ENCODE assay signal across 10 cellular contexts in the genomic region with DNA sequence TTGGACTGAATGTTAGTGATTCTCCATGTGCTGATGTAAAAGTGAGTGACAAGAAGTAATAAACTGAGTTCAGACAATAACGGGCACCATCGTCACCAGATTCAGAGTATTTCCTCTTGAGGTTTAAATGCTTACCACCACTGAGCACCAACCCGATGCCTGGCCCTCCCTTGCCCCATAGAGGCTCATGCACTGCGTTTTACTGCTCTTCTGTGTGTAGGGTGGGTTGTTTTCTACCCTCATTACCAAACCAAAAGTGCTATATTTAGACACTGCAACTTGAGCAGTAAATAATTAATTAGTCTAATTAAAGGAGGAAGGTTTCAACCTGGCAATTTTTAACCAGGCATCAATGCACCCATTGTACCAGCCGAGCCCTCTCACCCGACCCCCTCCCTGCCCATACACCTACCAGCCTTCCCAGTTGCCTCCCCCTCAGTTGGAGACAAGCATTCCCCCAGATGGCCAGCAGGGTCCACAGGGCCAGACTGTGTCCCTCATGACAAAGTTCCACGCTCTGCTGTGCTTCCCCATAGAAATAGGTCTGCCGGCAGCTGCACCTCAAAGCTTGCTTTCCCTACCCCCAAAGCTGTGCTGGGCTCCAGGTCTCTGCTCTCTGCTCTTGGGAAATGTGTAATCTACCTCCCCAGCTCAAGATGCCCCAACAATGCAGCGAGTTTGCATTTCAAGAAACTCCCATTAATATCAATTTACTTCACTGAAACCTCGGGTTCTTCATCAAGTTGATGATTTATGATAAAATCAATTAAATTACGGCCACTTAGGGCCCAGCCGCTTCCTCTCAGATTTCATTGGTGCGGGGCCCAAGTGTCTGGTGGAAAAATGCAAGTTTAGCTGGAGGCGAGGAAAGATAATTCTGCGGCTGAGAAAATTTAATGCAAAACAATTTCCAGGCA. TPM values are rescaled to one million over a fixed set of nuclear protein-coding genes. Genes with fewer than 3 reads are reported as not detected.
A peak's percentile ranks its signal among the peaks of the same experiment; 100 is the strongest.
DNase-seq lines count a peak whose midpoint lies in the region; ATAC-seq and TF ChIP-seq lines count a peak whose summit lies in the region.
"Had no signal": no experiment of that assay in that cellular context is flagged by ENCODE, and none has a peak within 500 bp of the region (broad histone marks: within the 10 kb centered on the region; RNA-seq: fewer than 3 reads in every experiment).

No MANE protein-coding gene starts in this region.

- ATAC-seq in GM19395 (IDR thresholded peaks at IDR 0.05; ENCODE audit: unreplicated experiment) (peak; percentile 66), PC-3 (peak; percentile 46), HG02970 (IDR thresholded peaks at IDR 0.05; ENCODE audit: low FRiP score, unreplicated experiment) (no peak)

- H3K9ac ChIP-seq in PC-3 (ENCODE audit: low read length): no peak overlapping the region
- no peak overlapping the region for H3K9ac ChIP-seq in Karpas-422 (ENCODE audit: low read length)

- H2AFZ ChIP-seq in PC-3 (ENCODE audit: low read length) (no peak overlapping the region), Karpas-422 (ENCODE audit: low read length) (no peak overlapping the region)
- H2AFZ ChIP-seq: PC-9 had no signal

- H3K9me3 ChIP-seq in BE2C: no peaks in the 10 kb centered on the region
- H3K9me3 ChIP-seq in PC-3 (ENCODE audit: low read length): no peaks in the 10 kb centered on the region
- no peaks in the 10 kb centered on the region for H3K9me3 ChIP-seq in Karpas-422 (ENCODE audit: low read length)

- H3K9me2 ChIP-seq in PC-3 (replicated peaks; ENCODE audit: low read length) (no peaks in the 10 kb centered on the region), Karpas-422 (replicated peaks; ENCODE audit: insufficient read depth, low read length) (no peaks in the 10 kb centered on the region)

- intact Hi-C loops in PC-3 (cut with micrococcal nuclease): no loop called here

- no peaks in the 10 kb centered on the region for H4K20me1 ChIP-seq in PC-3 (ENCODE audit: low read length)
- no peaks in the 10 kb centered on the region for H4K20me1 ChIP-seq in Karpas-422 (ENCODE audit: insufficient read depth, low read depth, low read length)

- H3F3A ChIP-seq in PC-3 (ENCODE audit: low read length, unreplicated experiment): no peaks in the 10 kb centered on the region

- no peak for DNase-seq in BE2C
- peak; percentile 15 for DNase-seq in PC-3
- peak; percentile 71 for DNase-seq in kidney tubule cell (ENCODE audit: low spot score)
- DNase-seq in nucleus accumbens (lab: John Stamatoyannopoulos, UW): no peak
- DNase-seq in glomerular visceral epithelial cell (ENCODE audit: extremely low spot score): no peak
- no peak for DNase-seq in Karpas-422
- DNase-seq: PC-9 had no signal

- POLR2A ChIA-PET in PC-3 (lab: Charles Lee; ENCODE audit: unreplicated experiment): no interaction called here

- peak; percentile 35; the same call in 1 of the 2 replicates for TF ChIP-seq CTCF in BE2C (IDR thresholded peaks at IDR 0.05; ENCODE audit: low read depth, low read length)
- TF ChIP-seq CTCF in PC-3 (conservative IDR thresholded peaks at IDR 0.05; ENCODE audit: low read depth, low read length): peak; percentile 40; the same call in 1 of the 2 replicates

- no peaks in the 10 kb centered on the region for H3K4me1 ChIP-seq in BE2C
- peaks cover 4% of the 10 kb centered on the region for H3K4me1 ChIP-seq in PC-3 (ENCODE audit: insufficient read depth, low read length)
- H3K4me1 ChIP-seq in Karpas-422 (ENCODE audit: low read length): no peaks in the 10 kb centered on the region

- no peak overlapping the region for H3K4me2 ChIP-seq in PC-3 (ENCODE audit: low read length)
- H3K4me2 ChIP-seq in Karpas-422 (ENCODE audit: low read depth, low read length, poor library complexity, severe bottlenecking): no peak overlapping the region
- H3K4me2 ChIP-seq: PC-9 had no signal

- H3K79me2 ChIP-seq in PC-3 (ENCODE audit: low read length) (no peaks in the 10 kb centered on the region), Karpas-422 (ENCODE audit: low read length) (no peaks in the 10 kb centered on the region)

- H3K27ac ChIP-seq in PC-3 (ENCODE audit: low read length) (no peak overlapping the region), Karpas-422 (ENCODE audit: low read length) (no peak overlapping the region)
- H3K27ac ChIP-seq: PC-9 had no signal

- no peaks in the 10 kb centered on the region for H3K36me3 ChIP-seq in BE2C
- H3K36me3 ChIP-seq in PC-3 (ENCODE audit: low read depth, low read length): no peaks in the 10 kb centered on the region
- no peaks in the 10 kb centered on the region for H3K36me3 ChIP-seq in Karpas-422 (ENCODE audit: insufficient read depth, low read length)

- H3K4me3 ChIP-seq in BE2C (ENCODE audit: low read depth, low read length) (no peak overlapping the region), PC-3 (ENCODE audit: low read length) (no peak overlapping the region), Karpas-422 (ENCODE audit: low read length) (no peak overlapping the region)
- H3K4me3 ChIP-seq: PC-9 had no signal

- BruUV-seq in PC-3 (replicated peaks; lab: Mats Ljungman, UMichigan): no TSS peak

- H3K27me3 ChIP-seq in BE2C (peaks cover 99% of the 10 kb centered on the region), PC-3 (ENCODE audit: low read length) (no peaks in the 10 kb centered on the region), Karpas-422 (ENCODE audit: low read length) (no peaks in the 10 kb centered on the region)

- CTCF ChIA-PET in PC-3 (lab: Charles Lee): interaction anchor here (0.8 kb wide), 1 partner anchor 12 kb away, joined by 4 read pairs; no protein-coding TSS in a partner anchor

RNA-seq across cellular contexts. Expression of gene HOXB4, which starts 16.0 kb away (rescaled TPM):
- not detected for polyA plus RNA-seq in BE2C (2012; ENCODE audit: insufficient read depth, insufficient read length, low read depth)
- 0.22 and 0.58 TPM in 2 replicates for total RNA-seq in PC-3 (2014; rRNA removed)
- total RNA-seq in Karpas-422 (2014; rRNA removed; shearing (Covaris generic); ENCODE audit: low replicate concordance): 4.3 and 6.6 TPM in 2 replicates

RNA-seq across cellular contexts. Expression of gene HOXB2, which starts 17.2 kb away (rescaled TPM):
- polyA plus RNA-seq in BE2C (2012; ENCODE audit: insufficient read depth, insufficient read length, low read depth): not detected
- total RNA-seq in PC-3 (2014; rRNA removed): 1.1 TPM in 1 of 2 replicates, not detected in the other
- not detected in 2 replicates for total RNA-seq in Karpas-422 (2014; rRNA removed; shearing (Covaris generic); ENCODE audit: low replicate concordance)

RNA-seq across cellular contexts. Expression of gene HOXB3, which starts 27.9 kb away (rescaled TPM):
- not detected for polyA plus RNA-seq in BE2C (2012; ENCODE audit: insufficient read depth, insufficient read length, low read depth)
- 6.0 and 8.8 TPM in 2 replicates for total RNA-seq in PC-3 (2014; rRNA removed)
- 0.97 and 6.6 TPM in 2 replicates for total RNA-seq in Karpas-422 (2014; rRNA removed; shearing (Covaris generic); ENCODE audit: low replicate concordance)

RNA-seq across cellular contexts. Expression of gene HOXB1, which starts 31.3 kb away (rescaled TPM):
- not detected for polyA plus RNA-seq in BE2C (2012; ENCODE audit: insufficient read depth, insufficient read length, low read depth)
- not detected in 2 replicates for total RNA-seq in PC-3 (2014; rRNA removed)
- not detected in 2 replicates for total RNA-seq in Karpas-422 (2014; rRNA removed; shearing (Covaris generic); ENCODE audit: low replicate concordance)
- total RNA-seq: G401, PC-9 had no signal

RNA-seq across cellular contexts. Expression of gene HOXB5, which starts 31.4 kb away (rescaled TPM):
- polyA plus RNA-seq in BE2C (2012; ENCODE audit: insufficient read depth, insufficient read length, low read depth): not detected
- total RNA-seq in PC-3 (2014; rRNA removed): 0.40 and 0.95 TPM in 2 replicates
- not detected in 2 replicates for total RNA-seq in Karpas-422 (2014; rRNA removed; shearing (Covaris generic); ENCODE audit: low replicate concordance)
- total RNA-seq: G401 had no signal

Comparison
In these comparisons a context has a peak if more than half of its experiments do, and no peak if none do; other contexts are left out.
1. DNase-seq: peak in PC-3 (single experiment) and kidney tubule cell (single experiment); none in BE2C (single experiment), nucleus accumbens (0 of 56), glomerular visceral epithelial cell (single experiment) and Karpas-422 (single experiment).